In genomic region chr7:48347426-48347825, GRCh38 we compare ENCODE assay signal across 24 cellular contexts.
DNase-seq lines count a peak whose midpoint lies in the region; ATAC-seq, FAIRE-seq and TF ChIP-seq lines count a peak whose summit lies in the region.
"Had no signal": no experiment of that assay in that cellular context is flagged by ENCODE, and none has a peak within 500 bp of the region (broad histone marks: within the 10 kb centered on the region; RNA-seq: fewer than 3 reads in every experiment).

No MANE protein-coding gene starts in this region.

- H3K4me1 ChIP-seq in KMS-11 (ENCODE audit: low read depth, poor library complexity, severe bottlenecking) (peaks cover 17% of the 10 kb centered on the region), H1 (replicated peaks in 1 of 4; ENCODE audit: control insufficient read depth in 3 of 4, insufficient read depth in 4 of 4, low read length in 3 of 4) (no peaks in the 10 kb centered on the region), neuronal stem cell (ENCODE audit: control insufficient read depth in 2 of 2, insufficient read depth in 1 of 2, low read depth in 1 of 2, low read length in 2 of 2) (no peaks in the 10 kb centered on the region), GM23338 (ENCODE audit: insufficient read depth) (no peaks in the 10 kb centered on the region)
- H3K4me1 ChIP-seq: BE2C, Caco-2 had no signal

- H3K4me3 Mint-ChIP-seq in GM23338: no peak overlapping the region
- H3K4me3 Mint-ChIP-seq: CD4-positive, alpha-beta T cell; CD8-positive, alpha-beta T cell had no signal

- TF ChIP-seq POLR2A in H1 (IDR thresholded peaks at IDR 0.05; ENCODE audit: control extremely low read depth in 1 of 2, low read depth in 2 of 2, low read length in 2 of 2): no peak

- H4K20me1 ChIP-seq in KMS-11 (ENCODE audit: insufficient read depth) (no peaks in the 10 kb centered on the region), H1 (replicated peaks in 1 of 2; ENCODE audit: control insufficient read depth in 1 of 2, insufficient read depth in 2 of 2, low read length in 2 of 2) (no peaks in the 10 kb centered on the region), GM23338 (replicated peaks; ENCODE audit: insufficient read depth) (no peaks in the 10 kb centered on the region)
- H4K20me1 ChIP-seq: BLaER1 had no signal

- H3K9me3 ChIP-seq in H1 (ENCODE audit: insufficient read depth in 2 of 2, low read depth in 1 of 2, low read length in 1 of 2) (no peaks in the 10 kb centered on the region), neuronal stem cell (replicated peaks in 1 of 2; ENCODE audit: control insufficient read depth in 2 of 2, insufficient read depth in 1 of 2, low read depth in 1 of 2, low read length in 2 of 2) (no peaks in the 10 kb centered on the region)
- H3K9me3 ChIP-seq: BE2C, BLaER1, Caco-2 had no signal

- H3K27me3 Mint-ChIP-seq in GM23338 (ENCODE audit: insufficient read depth, low read depth, poor library complexity): no peaks in the 10 kb centered on the region
- H3K27me3 Mint-ChIP-seq: CD4-positive, alpha-beta T cell had no signal

- H3K27ac ChIP-seq in KMS-11: no peak overlapping the region
- no peak overlapping the region for H3K27ac ChIP-seq in H1 (ENCODE audit: low read depth, low read length)
- no peak overlapping the region for H3K27ac ChIP-seq in neuronal stem cell (replicated peaks; ENCODE audit: low read length)
- no peak overlapping the region for H3K27ac ChIP-seq in GM23338 (ENCODE audit: low read depth)
- H3K27ac ChIP-seq: BLaER1, C4-2B had no signal

- H2AK5ac ChIP-seq in H1 (ENCODE audit: low read depth, low read length) (no peak overlapping the region), neuronal stem cell (ENCODE audit: low read depth, low read length) (no peak overlapping the region)

- CTCF ChIA-PET in H1 (lab: Charles Lee; ENCODE audit: partially characterized antibody): no interaction called here

- H3K9ac ChIP-seq in KMS-11 (no peak overlapping the region), H1 (replicated peaks in 1 of 4; ENCODE audit: extremely low read depth in 1 of 4, low read depth in 3 of 4, low read length in 3 of 4) (no peak overlapping the region), neuronal stem cell (ENCODE audit: low read depth, low read length, poor library complexity) (no peak overlapping the region)
- H3K9ac ChIP-seq: BLaER1 had no signal

- no peak overlapping the region for H2BK20ac ChIP-seq in H1 (ENCODE audit: low read length)

- no peak overlapping the region for H4K5ac ChIP-seq in H1 (ENCODE audit: insufficient read length, low read depth, low read length)

- POLR2A ChIA-PET in H1 (lab: Charles Lee; ENCODE audit: partially characterized antibody): no interaction called here

- H3K79me2 ChIP-seq in KMS-11 (ENCODE audit: insufficient read depth, low read depth) (no peaks in the 10 kb centered on the region), H1 (ENCODE audit: control insufficient read depth in 1 of 2, insufficient read depth in 2 of 2, low read length in 2 of 2) (no peaks in the 10 kb centered on the region), GM23338 (replicated peaks; ENCODE audit: insufficient read depth) (no peaks in the 10 kb centered on the region)

- no peak overlapping the region for H3K56ac ChIP-seq in H1 (replicated peaks; ENCODE audit: insufficient read length, low read depth, low read length)

- H3K9me3 Mint-ChIP-seq in GM23338: no peaks in the 10 kb centered on the region; the same call in 2 of the 3 replicates
- H3K9me3 Mint-ChIP-seq: CD4-positive, alpha-beta T cell; CD8-positive, alpha-beta T cell had no signal

- TF ChIP-seq EP300 in H1 (IDR thresholded peaks at IDR 0.05; ENCODE audit: borderline replicate concordance in 1 of 2, low read depth in 2 of 2, low read length in 2 of 2): no peak

- H4K8ac ChIP-seq in H1 (ENCODE audit: extremely low read depth, insufficient read depth, low read length): no peak overlapping the region
- H4K8ac ChIP-seq in neuronal stem cell (ENCODE audit: low read depth, low read length): no peak overlapping the region

- ATAC-seq in GM23338: no peak
- ATAC-seq: CD8-positive, alpha-beta T cell had no signal

- H3K36me3 ChIP-seq in KMS-11 (ENCODE audit: insufficient read depth): no peaks in the 10 kb centered on the region
- no peaks in the 10 kb centered on the region for H3K36me3 ChIP-seq in H1 (ENCODE audit: control insufficient read depth in 2 of 4, insufficient read depth in 4 of 4, low read length in 3 of 4)
- H3K36me3 ChIP-seq in neuronal stem cell (replicated peaks in 1 of 2; ENCODE audit: control insufficient read depth in 2 of 2, insufficient read depth in 2 of 2, low read length in 2 of 2): no peaks in the 10 kb centered on the region
- no peaks in the 10 kb centered on the region for H3K36me3 ChIP-seq in GM23338 (ENCODE audit: insufficient read depth)
- H3K36me3 ChIP-seq: BE2C, BLaER1 had no signal

- no peak overlapping the region for H3K23ac ChIP-seq in H1 (ENCODE audit: insufficient read length)
- no peak overlapping the region for H3K23ac ChIP-seq in neuronal stem cell (ENCODE audit: low read depth, low read length, poor library complexity)

- TF ChIP-seq RAD21 in H1 (IDR thresholded peaks at IDR 0.05 in 1 of 2, conservative IDR thresholded peaks at IDR 0.05 in 1 of 2; ENCODE audit: low read depth in 2 of 2, low read length in 2 of 2): no peak

- H2AFZ ChIP-seq in KMS-11 (ENCODE audit: low read depth): peak overlapping the region; percentile 41; the same call in 1 of the 2 replicates
- H2AFZ ChIP-seq in H1 (ENCODE audit: low read length): 0 out of 2 replicates have a peak overlapping the region, but pooled peaks have one; percentile 92
- no peak overlapping the region for H2AFZ ChIP-seq in neuronal stem cell (ENCODE audit: low read length)
- no peak overlapping the region for H2AFZ ChIP-seq in GM23338

- DNase-seq in H1 (ENCODE audit: low read depth in 1 of 2, low spot score in 2 of 2) (no peak), neuronal stem cell (ENCODE audit: low spot score) (no peak), urothelium cell line (ENCODE audit: low spot score) (no peak), GM23338 (ENCODE audit: low spot score) (no peak), cerebellum (ENCODE audit: low spot score) (no peak), NCI-H2029 (lab: John Stamatoyannopoulos, UW) (no peak)
- no peak for DNase-seq in activated naive CD4-positive, alpha-beta T cell treated with anti-CD3 and anti-CD28 coated beads, Interleukin-2, amount 50 U/mL, for 16 hours
- DNase-seq: 8988T; ACHN; BE2C; Caco-2; Calu3; CD4-positive, alpha-beta T cell; CD8-positive, alpha-beta T cell; DMS79 treated with DMSO at 0.1 percent for 48 hours; GF-D8 had no signal

- no peak for FAIRE-seq in H1 (lab: Jason Lieb, UNC)
- FAIRE-seq in urothelium cell line (lab: Jason Lieb, UNC): peak; percentile 9
- FAIRE-seq: A204.1, D721Med, G401.6, GM12891, GM19239 had no signal

- H3K14ac ChIP-seq in H1 (ENCODE audit: insufficient read length) (no peak overlapping the region), neuronal stem cell (ENCODE audit: low read length) (no peak overlapping the region)

- no peaks in the 10 kb centered on the region for H3K27me3 ChIP-seq in KMS-11 (ENCODE audit: insufficient read depth, low read depth)
- H3K27me3 ChIP-seq in H1 (replicated peaks in 1 of 4; ENCODE audit: control insufficient read depth in 3 of 4, extremely low read depth in 1 of 4, insufficient read depth in 3 of 4, low read length in 3 of 4): no peaks in the 10 kb centered on the region
- H3K27me3 ChIP-seq in neuronal stem cell (ENCODE audit: control insufficient read depth in 3 of 3, insufficient read depth in 3 of 3, low read depth in 1 of 3, low read length in 3 of 3): no peaks in the 10 kb centered on the region
- no peaks in the 10 kb centered on the region for H3K27me3 ChIP-seq in GM23338 (ENCODE audit: insufficient read depth)
- H3K27me3 ChIP-seq: BE2C, BLaER1 had no signal

- no peak overlapping the region for H2BK15ac ChIP-seq in H1 (ENCODE audit: low read length)
- H2BK15ac ChIP-seq in neuronal stem cell (ENCODE audit: low read length): no peak overlapping the region

- H3K4me1 Mint-ChIP-seq in GM23338: no peaks in the 10 kb centered on the region

- H2BK12ac ChIP-seq in H1 (ENCODE audit: low read depth, low read length) (no peak overlapping the region), neuronal stem cell (ENCODE audit: low read length) (no peak overlapping the region)

- no peaks in the 10 kb centered on the region for H3K79me1 ChIP-seq in H1 (ENCODE audit: low read depth, low read length)
- H3K79me1 ChIP-seq in neuronal stem cell (ENCODE audit: low read depth, low read length): no peaks in the 10 kb centered on the region

- H3K4me2 ChIP-seq in KMS-11 (peak overlapping the region; percentile 33; the same call in 1 of the 2 replicates), H1 (ENCODE audit: insufficient read depth in 1 of 2, low read depth in 2 of 2, low read length in 2 of 2) (no peak overlapping the region), neuronal stem cell (ENCODE audit: insufficient read depth, low read length, poor library complexity, severe bottlenecking) (no peak overlapping the region), GM23338 (no peak overlapping the region)
- H3K4me2 ChIP-seq: BLaER1 had no signal

- no peaks in the 10 kb centered on the region for H3K9me2 ChIP-seq in GM23338 (ENCODE audit: insufficient read depth)

- no peak overlapping the region for H2BK5ac ChIP-seq in H1 (ENCODE audit: low read depth, low read length)
- no peak overlapping the region for H2BK5ac ChIP-seq in neuronal stem cell (ENCODE audit: low read length)

- H3K23me2 ChIP-seq in H1 (ENCODE audit: low read depth, low read length): no peaks in the 10 kb centered on the region

- H4K91ac ChIP-seq in H1 (replicated peaks; ENCODE audit: insufficient read length, low read length): no peak overlapping the region
- no peak overlapping the region for H4K91ac ChIP-seq in neuronal stem cell (ENCODE audit: low read depth, low read length, poor library complexity)

- H2BK120ac ChIP-seq in H1 (replicated peaks; ENCODE audit: low read depth, low read length) (no peak overlapping the region), neuronal stem cell (ENCODE audit: low read depth, low read length) (no peak overlapping the region)

- no peak overlapping the region for H3K4me3 ChIP-seq in KMS-11 (IDR thresholded peaks at IDR 0.05; ENCODE audit: insufficient read depth, low read depth, low read length)
- no peak overlapping the region for H3K4me3 ChIP-seq in H1 (ENCODE audit: extremely low read depth in 1 of 4, insufficient read depth in 2 of 4, low read depth in 3 of 4, low read length in 4 of 4)
- H3K4me3 ChIP-seq in neuronal stem cell (ENCODE audit: low read length in 2 of 2): no peak overlapping the region
- H3K4me3 ChIP-seq in GM23338: no peak overlapping the region
- H3K4me3 ChIP-seq: BLaER1 had no signal

- TF ChIP-seq CTCF in KMS-11 (conservative IDR thresholded peaks at IDR 0.05; ENCODE audit: low read depth, low read length): no peak
- TF ChIP-seq CTCF in H1 (IDR thresholded peaks at IDR 0.05; ENCODE audit: control extremely low read depth in 1 of 3, insufficient read depth in 1 of 3, low read depth in 1 of 3, low read length in 3 of 3): no peak
- TF ChIP-seq CTCF in GM23338 (conservative IDR thresholded peaks at IDR 0.05; ENCODE audit: low read depth in 2 of 2): no peak

- H3K4ac ChIP-seq in H1 (replicated peaks; ENCODE audit: insufficient read length, low read depth, low read length) (no peak overlapping the region), neuronal stem cell (ENCODE audit: low read length) (no peak overlapping the region)

- H3K18ac ChIP-seq in H1 (ENCODE audit: extremely low read depth, low read length) (no peak overlapping the region), neuronal stem cell (ENCODE audit: low read length) (peak overlapping the region; percentile 16)

- no peaks in the 10 kb centered on the region for H3F3A ChIP-seq in GM23338 (replicated peaks; ENCODE audit: low read depth)

- no peak overlapping the region for H3K27ac Mint-ChIP-seq in GM23338
- H3K27ac Mint-ChIP-seq: CD4-positive, alpha-beta T cell; CD8-positive, alpha-beta T cell had no signal

- H3K36me3 Mint-ChIP-seq in GM23338 (ENCODE audit: low read depth): no peaks in the 10 kb centered on the region
- H3K36me3 Mint-ChIP-seq: CD8-positive, alpha-beta T cell had no signal

- 93% methylated on average over 3 of the region's 3 CpGs; no CpG with 5 or more reads in 1 of the 2 experiments for WGBS in H1 (ENCODE audit: extremely low coverage in 1 of 2, insufficient coverage in 1 of 2, insufficient read length in 1 of 2, insufficient replicate concordance in 2 of 2, low coverage in 1 of 2, low lambda C conversion rate in 2 of 2, missing lambda C conversion rate in 1 of 2), 2 experiments
- WGBS in neuronal stem cell (ENCODE audit: extremely low coverage in 2 of 2, insufficient read length in 2 of 2, insufficient replicate concordance in 1 of 2), 2 donors: no CpG with 5 or more reads among the region's 3 CpGs

Comparison
In these comparisons a context has a peak if more than half of its experiments do, and no peak if none do; other contexts are left out.
1. H2AFZ ChIP-seq: peak in KMS-11 (single experiment) and H1 (single experiment); none in neuronal stem cell (single experiment) and GM23338 (single experiment).